In the genomic region with DNA sequence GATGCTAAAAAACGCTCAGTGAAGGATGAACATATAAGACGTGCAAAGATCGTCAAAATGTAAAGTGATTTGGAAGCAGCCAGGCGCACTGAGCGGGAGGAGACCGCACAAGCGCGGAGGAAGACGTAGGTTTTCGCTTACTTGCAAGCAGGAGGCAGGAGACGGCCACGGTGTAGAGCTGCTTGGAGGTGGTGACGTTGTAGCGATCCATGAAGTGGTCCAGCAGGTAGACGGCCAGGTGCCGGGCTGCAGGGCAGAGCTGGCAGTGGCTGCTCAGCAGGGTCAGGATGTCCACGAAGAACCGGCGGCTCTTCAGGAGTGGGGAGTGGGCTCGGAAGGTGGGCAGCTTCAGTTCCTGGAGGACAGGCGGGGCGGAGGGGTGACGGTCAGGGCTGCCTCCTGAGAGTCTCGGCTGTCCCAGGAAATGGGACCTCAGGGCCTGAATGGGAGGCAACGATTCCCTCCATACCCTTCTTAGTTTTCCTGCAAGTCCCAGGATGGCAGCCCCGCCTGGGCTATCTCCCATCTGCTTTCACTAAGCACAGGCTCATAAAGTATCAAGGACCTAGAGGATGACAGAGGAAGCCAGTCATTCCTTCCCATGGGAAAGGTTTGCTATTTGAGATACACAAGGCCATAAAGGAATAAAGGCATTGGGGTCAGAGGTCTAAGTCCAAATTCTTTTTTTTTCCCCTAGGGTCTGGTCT, we compare ENCODE assay signal across 20 cellular contexts. TPM values are rescaled to one million over a fixed set of nuclear protein-coding genes. Genes with fewer than 3 reads are reported as not detected.
A peak's percentile ranks its signal among the peaks of the same experiment; 100 is the strongest.
DNase-seq lines count a peak whose midpoint lies in the region; TF ChIP-seq lines count a peak whose summit lies in the region.
"Had no signal": no experiment of that assay in that cellular context is flagged by ENCODE, and none has a peak within 500 bp of the region (broad histone marks: within the 10 kb centered on the region; RNA-seq: fewer than 3 reads in every experiment).

No MANE protein-coding gene starts in this region.

- no peak overlapping the region for H3K4me2 ChIP-seq in neural progenitor cell
- H3K4me2 ChIP-seq: KMS-11 had no signal

- H3K9me3 ChIP-seq in colonic mucosa: no peaks in the 10 kb centered on the region
- H3K9me3 ChIP-seq in neural progenitor cell (ENCODE audit: low read depth): no peaks in the 10 kb centered on the region
- no peaks in the 10 kb centered on the region for H3K9me3 ChIP-seq in transverse colon
- H3K9me3 ChIP-seq: BE2C had no signal

- H3K4me1 Mint-ChIP-seq in neural progenitor cell (peaks cover 23% of the 10 kb centered on the region), osteocyte (ENCODE audit: unreplicated experiment) (peaks cover 9% of the 10 kb centered on the region)
- H3K4me1 Mint-ChIP-seq: CD14-positive monocyte had no signal

- H3K27ac Mint-ChIP-seq in neural progenitor cell (peak overlapping the region; percentile 20), osteocyte (ENCODE audit: unreplicated experiment) (no peak overlapping the region)
- H3K27ac Mint-ChIP-seq: CD14-positive monocyte had no signal

- peaks cover 49% of the 10 kb centered on the region for H4K20me1 ChIP-seq in neural progenitor cell (ENCODE audit: low read depth)

- H3K79me2 ChIP-seq in neural progenitor cell (ENCODE audit: low read depth): no peaks in the 10 kb centered on the region

- no peaks in the 10 kb centered on the region for H3K9me3 Mint-ChIP-seq in neural progenitor cell
- H3K9me3 Mint-ChIP-seq in osteocyte (ENCODE audit: unreplicated experiment): no peaks in the 10 kb centered on the region
- H3K9me3 Mint-ChIP-seq: CD14-positive monocyte had no signal

- H3K36me3 ChIP-seq in colonic mucosa (no peaks in the 10 kb centered on the region), neural progenitor cell (no peaks in the 10 kb centered on the region), transverse colon (no peaks in the 10 kb centered on the region)
- H3K36me3 ChIP-seq: BE2C had no signal

- peak overlapping the region; percentile 72 for H3K27ac ChIP-seq in colonic mucosa
- no peak overlapping the region for H3K27ac ChIP-seq in neural progenitor cell
- H3K27ac ChIP-seq in transverse colon: peak overlapping the region; percentile 65 to 83 (median 75)
- H3K27ac ChIP-seq: KMS-11 had no signal

- in situ Hi-C loops in transverse colon (cut with MboI; ENCODE audit: low pct_ligation_motif_present in 1 of 4, low pct_unique_long_range_greater_than_20kb in 1 of 4, low sequenced_read_pairs in 3 of 4): no loop called here

- peaks cover 3% of the 10 kb centered on the region for H3F3A ChIP-seq in neural progenitor cell (ENCODE audit: low read depth)

- peaks cover 4% of the 10 kb centered on the region for H3K27me3 Mint-ChIP-seq in neural progenitor cell (ENCODE audit: insufficient read depth, low read depth)
- no peaks in the 10 kb centered on the region for H3K27me3 Mint-ChIP-seq in osteocyte (ENCODE audit: unreplicated experiment)

- H3K36me3 Mint-ChIP-seq in neural progenitor cell (peaks cover 34% of the 10 kb centered on the region), osteocyte (ENCODE audit: unreplicated experiment) (peaks cover 18% of the 10 kb centered on the region)
- H3K36me3 Mint-ChIP-seq: CD14-positive monocyte had no signal

- H2AFZ ChIP-seq in neural progenitor cell (replicated peaks): no peak overlapping the region

- no peaks in the 10 kb centered on the region for H3K27me3 ChIP-seq in colonic mucosa
- H3K27me3 ChIP-seq in neural progenitor cell: peaks cover 12% of the 10 kb centered on the region
- no peaks in the 10 kb centered on the region for H3K27me3 ChIP-seq in transverse colon
- H3K27me3 ChIP-seq: BE2C had no signal

- H3K9ac ChIP-seq in colonic mucosa (ENCODE audit: low read depth in 2 of 2, low read length in 2 of 2) (peak overlapping the region in 1 of 2 donors; percentile 68), neural progenitor cell (no peak overlapping the region)
- H3K9ac ChIP-seq: KMS-11 had no signal

- intact Hi-C loops in colonic mucosa (cut with DNase I): no loop called here
- intact Hi-C loops in transverse colon (cut with DNase I; ENCODE audit: low total_unique reads): no loop called here

- TF ChIP-seq CTCF in colonic mucosa (IDR thresholded peaks at IDR 0.05): no peak
- TF ChIP-seq CTCF in neural progenitor cell (IDR thresholded peaks at IDR 0.05): no peak
- no peak for TF ChIP-seq CTCF in transverse colon (IDR thresholded peaks at IDR 0.05)
- no peak for TF ChIP-seq CTCF in osteocyte (IDR thresholded peaks at IDR 0.05)

- TF ChIP-seq POLR2A in transverse colon (IDR thresholded peaks at IDR 0.05): no peak

- TF ChIP-seq EP300 in transverse colon (IDR thresholded peaks at IDR 0.05; ENCODE audit: low read depth): peak; percentile 45

- DNase-seq in NCI-H82 (lab: John Stamatoyannopoulos, UW) (peak; percentile 60), NCI-H82 treated with DMSO at 0.1 percent for 48 hours (lab: John Stamatoyannopoulos, UW; ENCODE audit: unreplicated experiment) (no peak), colonic mucosa (peak; percentile 72), neural progenitor cell (ENCODE audit: low spot score) (no peak), transverse colon (peak; percentile 64), osteocyte (ENCODE audit: extremely low spot score, unreplicated experiment) (no peak), NCI-H2081 treated with DMSO at 0.1 percent for 48 hours (lab: John Stamatoyannopoulos, UW) (no peak)
- DNase-seq in activated effector memory CD4-positive, alpha-beta T cell treated with Interleukin-2 at 50 U/mL for 16 hours: no peak
- DNase-seq: 8988T, ACHN, BE2C, IMR-90, NCI-H1092, NCI-H1417 treated with DMSO at 0.1 percent for 48 hours, NCI-H187, NCI-H2171 treated with DMSO at 0.1 percent for 48 hours, NCI-H526, SHP77 treated with DMSO at 0.1 percent for 48 hours had no signal

- H3K4me3 ChIP-seq in colonic mucosa (no peak overlapping the region), neural progenitor cell (no peak overlapping the region), transverse colon (peak overlapping the region in 1 of 4 donors; percentile 24)

- H3K4me3 Mint-ChIP-seq in neural progenitor cell (no peak overlapping the region), osteocyte (ENCODE audit: unreplicated experiment) (no peak overlapping the region)
- H3K4me3 Mint-ChIP-seq: CD14-positive monocyte had no signal

- H3K4me1 ChIP-seq in colonic mucosa (no peaks in the 10 kb centered on the region), neural progenitor cell (peaks cover 13% of the 10 kb centered on the region), transverse colon (peaks cover 0 to 44% (median 14%) of the 10 kb centered on the region in 4 donors)

- WGBS in transverse colon (ENCODE audit: low coverage in 1 of 2), 2 donors: 84 to 90% methylated on average over 2 to 26 of the region's 26 CpGs

RNA-seq across cellular contexts. Expression of gene CCNJL, which starts 31.8 kb away (rescaled TPM):
- 10 to 100 TPM; 14.6 to 21.6 TPM for total RNA-seq in colonic mucosa
- total RNA-seq in neural progenitor cell (ENCODE audit: low replicate concordance): 8.4 and 9.4 TPM in 2 replicates
- total RNA-seq in transverse colon: 10 to 100 TPM; 23.9 to 37.6 (median 28.3) TPM
- total RNA-seq in osteocyte: 8.2 and 8.4 TPM in 2 replicates

RNA-seq across cellular contexts. Expression of gene FABP6, which starts 51.2 kb away (rescaled TPM):
- not detected for total RNA-seq in colonic mucosa
- total RNA-seq in neural progenitor cell (ENCODE audit: low replicate concordance): 0.50 and 4.8 TPM in 2 replicates
- not detected for total RNA-seq in transverse colon
- not detected in 2 replicates for total RNA-seq in osteocyte
- total RNA-seq: IMR-90 had no signal

Comparison
In these comparisons a context has a peak if more than half of its experiments do, and no peak if none do; other contexts are left out.
1. DNase-seq: peak in NCI-H82 (single experiment), colonic mucosa (single experiment) and transverse colon (single experiment); none in NCI-H82 treated with DMSO at 0.1 percent for 48 hours (single experiment), neural progenitor cell (single experiment), osteocyte (single experiment), NCI-H2081 treated with DMSO at 0.1 percent for 48 hours (single experiment) and activated effector memory CD4-positive, alpha-beta T cell treated with Interleukin-2 at 50 U/mL for 16 hours (single experiment).